Comparison of ENCODE assay signal across 8 cellular contexts in the genomic region with DNA sequence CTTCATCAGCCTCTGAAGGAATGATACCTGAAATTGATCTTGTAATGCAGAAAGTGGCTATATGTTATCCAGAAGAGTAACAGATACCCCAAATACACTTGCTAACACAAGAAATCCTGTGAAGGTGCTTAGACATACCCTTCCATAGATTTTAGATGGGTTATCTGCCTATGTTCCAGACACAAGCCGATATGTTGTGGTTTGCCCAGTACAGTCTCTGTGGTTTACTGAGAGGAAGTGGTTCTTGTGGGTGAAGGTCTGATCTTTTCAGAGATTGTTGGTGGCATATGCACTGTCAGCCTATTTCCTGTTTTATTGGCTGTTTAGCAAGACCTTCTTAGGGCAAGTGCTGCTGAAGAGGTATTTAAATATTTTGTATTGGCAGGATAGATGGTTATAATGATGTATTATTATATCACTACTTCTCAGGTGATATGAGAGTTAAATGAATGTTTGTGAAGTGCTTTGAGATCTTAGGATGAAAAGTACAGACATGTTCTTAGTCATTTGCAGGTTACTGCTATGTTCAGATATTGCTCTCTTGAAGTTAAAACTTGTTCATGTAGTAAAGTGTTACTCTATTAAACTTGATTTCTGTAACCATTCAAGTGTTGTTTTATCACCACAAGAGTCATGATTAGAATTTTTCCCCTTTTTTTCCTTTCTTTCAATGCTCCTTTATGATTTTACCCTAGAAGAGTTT. TPM values are rescaled to one million over a fixed set of nuclear protein-coding genes. Genes with fewer than 3 reads are reported as not detected.
DNase-seq lines count a peak whose midpoint lies in the region; ATAC-seq and TF ChIP-seq lines count a peak whose summit lies in the region.

No MANE protein-coding gene starts in this region.

- H3K27ac ChIP-seq in osteoblast (ENCODE audit: low read depth, low read length) (no peak overlapping the region), right atrium auricular region (no peak overlapping the region)

- peaks cover 94% of the 10 kb centered on the region for H3K79me2 ChIP-seq in osteoblast (ENCODE audit: insufficient read depth, low read length)

- H4K20me1 ChIP-seq in osteoblast (ENCODE audit: insufficient read depth, low read length), result peaks cover 83% of the 10 kb centered on the region

- H3K27me3 ChIP-seq in osteoblast (ENCODE audit: insufficient read depth, low read length) (no peaks in the 10 kb centered on the region), right atrium auricular region (no peaks in the 10 kb centered on the region)

- H3K36me3 ChIP-seq in osteoblast (ENCODE audit: insufficient read depth, low read length) (no peaks in the 10 kb centered on the region), right atrium auricular region (no peaks in the 10 kb centered on the region)

- ATAC-seq in HG02678 (IDR thresholded peaks at IDR 0.05; ENCODE audit: unreplicated experiment), result peak; percentile 91

- H3K9me3 Mint-ChIP-seq in activated naive CD8-positive, alpha-beta T cell (ENCODE audit: low read depth), result no peaks in the 10 kb centered on the region

- H2AFZ ChIP-seq in osteoblast (ENCODE audit: low read length), result no peak overlapping the region

- peaks cover 56% of the 10 kb centered on the region for H3K27me3 Mint-ChIP-seq in activated naive CD8-positive, alpha-beta T cell

- peak overlapping the region; percentile 51 for H3K4me3 Mint-ChIP-seq in activated naive CD8-positive, alpha-beta T cell

- H3K9me3 ChIP-seq in osteoblast (ENCODE audit: low read depth, low read length) (no peaks in the 10 kb centered on the region), right atrium auricular region (no peaks in the 10 kb centered on the region)

- no peak overlapping the region for H3K4me3 ChIP-seq in osteoblast (ENCODE audit: insufficient read depth, low read length)
- no peak overlapping the region for H3K4me3 ChIP-seq in right atrium auricular region

- TF ChIP-seq CTCF in osteoblast (IDR thresholded peaks at IDR 0.05; ENCODE audit: extremely low read depth, low read depth, low read length) (no peak), right atrium auricular region (IDR thresholded peaks at IDR 0.05) (no peak)

- H3K4me2 ChIP-seq in osteoblast (ENCODE audit: insufficient read depth, low read length), result peak overlapping the region; percentile 38

- DNase-seq in stimulated activated naive CD4-positive, alpha-beta T cell (lab: John Stamatoyannopoulos, UW), result peak in 5 of 6 experiments; percentile 16 to 79 (median 77)
- no peak for DNase-seq in stimulated activated naive CD4-positive, alpha-beta T cell treated with Interleukin-2 at 50 U/mL for 16 hours (lab: John Stamatoyannopoulos, UW)
- peak; percentile 14 for DNase-seq in NCI-H2029 (lab: John Stamatoyannopoulos, UW)
- no peak for DNase-seq in osteoblast (ENCODE audit: insufficient read length, low spot score, missing footprints)
- no peak for DNase-seq in RKO (ENCODE audit: low spot score)
- DNase-seq in right atrium auricular region (ENCODE audit: low spot score), result no peak

- no peaks in the 10 kb centered on the region for H3K36me3 Mint-ChIP-seq in activated naive CD8-positive, alpha-beta T cell

- H3K4me1 Mint-ChIP-seq in activated naive CD8-positive, alpha-beta T cell (ENCODE audit: low read depth), result peaks cover 26% of the 10 kb centered on the region

- H3K4me1 ChIP-seq in osteoblast (ENCODE audit: insufficient read depth, low read length), result peaks cover 48% of the 10 kb centered on the region
- peaks cover 0 to 96% of the 10 kb centered on the region in 2 donors for H3K4me1 ChIP-seq in right atrium auricular region

- H3K27ac Mint-ChIP-seq in activated naive CD8-positive, alpha-beta T cell, result no peak overlapping the region

RNA-seq across cellular contexts. Expression of a gene that starts 8.2 kb away (rescaled TPM):
- total RNA-seq in osteoblast (118 and 134 TPM in 2 replicates), right atrium auricular region (10 to 100 TPM; 84.0 to 87.2 TPM)

RNA-seq across cellular contexts. Expression of a gene that starts 19.4 kb away (rescaled TPM):
- 11.5 and 11.9 TPM in 2 replicates for total RNA-seq in osteoblast
- total RNA-seq in right atrium auricular region, result 10 to 100 TPM; 11.3 to 18.7 TPM

Comparison
In these comparisons a context has a peak if more than half of its experiments do, and no peak if none do; other contexts are left out.
1. DNase-seq: peak in stimulated activated naive CD4-positive, alpha-beta T cell (5 of 6) and NCI-H2029 (single experiment); none in stimulated activated naive CD4-positive, alpha-beta T cell treated with Interleukin-2 at 50 U/mL for 16 hours (single experiment), osteoblast (single experiment), RKO (single experiment) and right atrium auricular region (single experiment).